Comparison of ENCODE assay signal across 1 cellular context in the genomic region with DNA sequence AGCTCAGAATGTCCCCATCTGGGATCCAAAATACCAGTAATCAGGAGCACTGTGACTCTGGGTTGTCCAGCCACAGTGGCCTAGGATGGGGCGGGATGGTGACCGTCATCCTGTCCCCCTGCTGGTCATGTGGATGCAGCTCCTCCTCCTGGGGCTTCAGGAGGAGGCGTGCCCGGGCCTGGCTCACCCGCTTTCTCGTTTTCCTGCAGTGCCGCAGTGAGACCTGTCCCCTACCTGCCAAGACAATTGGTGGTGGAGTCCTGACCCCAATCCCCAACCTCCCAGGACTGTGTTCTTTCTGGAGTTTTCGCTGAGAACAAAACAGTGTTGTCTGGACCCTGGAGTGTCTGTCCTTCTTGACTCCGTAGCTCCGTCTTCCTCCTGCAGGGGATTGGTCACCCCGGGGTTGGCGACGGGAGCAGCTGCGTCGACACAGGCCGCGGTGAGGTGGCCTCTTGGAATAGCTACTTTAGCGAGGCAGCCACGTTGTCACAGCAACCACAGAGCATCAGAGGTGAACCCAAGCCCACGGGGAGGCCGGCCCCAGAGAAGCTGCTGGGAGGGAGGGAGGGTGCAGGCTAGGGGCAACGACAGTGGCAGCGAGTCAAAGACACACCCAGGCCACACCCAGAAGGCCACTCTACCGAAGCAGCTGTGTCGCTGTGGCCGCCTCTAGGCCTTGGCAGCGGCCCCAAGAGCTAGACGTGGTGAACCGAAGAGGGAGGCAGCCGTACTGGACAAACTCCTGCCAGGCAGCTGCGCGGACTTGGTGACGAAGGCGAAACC.
TF ChIP-seq lines count a peak whose summit lies in the region.

No MANE protein-coding gene starts in this region.

TF ChIP-seq in K562, 482 proteins besides CTCF, POLR2A, EP300 and RAD21 (continued from another document):
- TF ChIP-seq, protein P1, sequence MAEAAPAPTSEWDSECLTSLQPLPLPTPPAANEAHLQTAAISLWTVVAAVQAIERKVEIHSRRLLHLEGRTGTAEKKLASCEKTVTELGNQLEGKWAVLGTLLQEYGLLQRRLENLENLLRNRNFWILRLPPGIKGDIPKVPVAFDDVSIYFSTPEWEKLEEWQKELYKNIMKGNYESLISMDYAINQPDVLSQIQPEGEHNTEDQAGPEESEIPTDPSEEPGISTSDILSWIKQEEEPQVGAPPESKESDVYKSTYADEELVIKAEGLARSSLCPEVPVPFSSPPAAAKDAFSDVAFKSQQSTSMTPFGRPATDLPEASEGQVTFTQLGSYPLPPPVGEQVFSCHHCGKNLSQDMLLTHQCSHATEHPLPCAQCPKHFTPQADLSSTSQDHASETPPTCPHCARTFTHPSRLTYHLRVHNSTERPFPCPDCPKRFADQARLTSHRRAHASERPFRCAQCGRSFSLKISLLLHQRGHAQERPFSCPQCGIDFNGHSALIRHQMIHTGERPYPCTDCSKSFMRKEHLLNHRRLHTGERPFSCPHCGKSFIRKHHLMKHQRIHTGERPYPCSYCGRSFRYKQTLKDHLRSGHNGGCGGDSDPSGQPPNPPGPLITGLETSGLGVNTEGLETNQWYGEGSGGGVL (CRISPR knock-in tag; IDR thresholded peaks at IDR 0.05) = no peak
- TF ChIP-seq, protein P2, sequence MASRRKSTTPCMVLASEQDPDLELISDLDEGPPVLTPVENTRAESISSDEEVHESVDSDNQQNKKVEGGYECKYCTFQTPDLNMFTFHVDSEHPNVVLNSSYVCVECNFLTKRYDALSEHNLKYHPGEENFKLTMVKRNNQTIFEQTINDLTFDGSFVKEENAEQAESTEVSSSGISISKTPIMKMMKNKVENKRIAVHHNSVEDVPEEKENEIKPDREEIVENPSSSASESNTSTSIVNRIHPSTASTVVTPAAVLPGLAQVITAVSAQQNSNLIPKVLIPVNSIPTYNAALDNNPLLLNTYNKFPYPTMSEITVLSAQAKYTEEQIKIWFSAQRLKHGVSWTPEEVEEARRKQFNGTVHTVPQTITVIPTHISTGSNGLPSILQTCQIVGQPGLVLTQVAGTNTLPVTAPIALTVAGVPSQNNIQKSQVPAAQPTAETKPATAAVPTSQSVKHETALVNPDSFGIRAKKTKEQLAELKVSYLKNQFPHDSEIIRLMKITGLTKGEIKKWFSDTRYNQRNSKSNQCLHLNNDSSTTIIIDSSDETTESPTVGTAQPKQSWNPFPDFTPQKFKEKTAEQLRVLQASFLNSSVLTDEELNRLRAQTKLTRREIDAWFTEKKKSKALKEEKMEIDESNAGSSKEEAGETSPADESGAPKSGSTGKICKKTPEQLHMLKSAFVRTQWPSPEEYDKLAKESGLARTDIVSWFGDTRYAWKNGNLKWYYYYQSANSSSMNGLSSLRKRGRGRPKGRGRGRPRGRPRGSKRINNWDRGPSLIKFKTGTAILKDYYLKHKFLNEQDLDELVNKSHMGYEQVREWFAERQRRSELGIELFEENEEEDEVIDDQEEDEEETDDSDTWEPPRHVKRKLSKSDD (conservative IDR thresholded peaks at IDR 0.05; ENCODE audit: low read length) = no peak
- TF ChIP-seq ZNF780A (CRISPR knock-in tag; IDR thresholded peaks at IDR 0.05) (no peak), ESRRA (IDR thresholded peaks at IDR 0.05; ENCODE audit: borderline replicate concordance, low read depth) (no peak), GTF2F1 (IDR thresholded peaks at IDR 0.05; ENCODE audit: low read depth, low read length) (no peak)
